Comparison of ENCODE assay signal across 8 cellular contexts in the genomic region with DNA sequence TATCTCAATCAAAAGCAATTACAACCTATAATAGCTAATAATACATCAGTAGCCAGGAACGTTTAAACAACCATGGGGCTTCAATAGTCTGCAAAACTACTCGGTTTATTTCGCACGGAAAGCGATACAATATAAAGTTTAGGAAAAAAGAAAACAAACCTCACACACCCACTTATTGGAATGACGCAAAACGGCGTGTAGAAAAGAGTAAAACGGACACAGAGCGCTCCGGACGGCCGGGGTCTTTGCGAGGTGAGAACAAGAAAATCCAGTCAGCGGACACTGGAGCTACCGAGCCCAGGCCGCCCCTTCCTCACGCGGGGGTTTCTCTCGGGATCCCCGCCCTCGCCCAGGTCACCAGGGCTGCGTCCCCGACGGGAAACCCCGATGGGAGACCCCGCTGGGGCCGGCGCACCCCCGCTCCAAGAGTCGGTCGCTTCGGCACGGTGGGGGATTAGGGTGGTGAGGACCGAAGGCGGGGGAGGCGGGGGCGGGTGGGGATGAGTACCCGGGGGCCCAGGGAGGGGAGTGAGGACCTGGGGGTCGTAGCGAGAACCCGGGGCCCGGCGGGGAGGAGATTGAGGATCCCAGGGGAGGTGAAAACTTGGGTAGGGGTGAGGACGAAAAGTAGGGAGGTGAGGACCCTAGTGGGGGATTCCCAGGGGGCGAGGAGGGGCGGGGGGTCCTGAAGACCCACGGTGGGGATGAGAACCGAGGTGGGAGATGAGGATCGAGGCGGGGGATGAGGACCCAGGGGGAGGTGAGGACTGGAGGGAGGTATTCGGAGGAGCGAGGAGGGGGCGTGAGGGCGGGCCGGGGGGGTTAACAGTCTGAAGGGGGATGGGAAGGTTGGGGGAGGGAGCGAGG. TPM values are rescaled to one million over a fixed set of nuclear protein-coding genes. Genes with fewer than 3 reads are reported as not detected.
A peak's percentile ranks its signal among the peaks of the same experiment; 100 is the strongest.
DNase-seq lines count a peak whose midpoint lies in the region; ATAC-seq and TF ChIP-seq lines count a peak whose summit lies in the region.

No MANE protein-coding gene starts in this region.

- H3K27me3 Mint-ChIP-seq in activated naive CD4-positive, alpha-beta T cell treated with anti-CD3 and anti-CD28 coated beads, Interleukin-2, amount 50 U/mL, for 24 hours: no peaks in the 10 kb centered on the region
- H3K27me3 Mint-ChIP-seq in brain: peaks cover 3% of the 10 kb centered on the region

- intact Hi-C loops in vagina (cut with DNase I): no loop called here

- peak overlapping the region; percentile 98 for H3K4me3 ChIP-seq in lung
- peak overlapping the region; percentile 70 to 95 for H3K4me3 ChIP-seq in vagina

- no peaks in the 10 kb centered on the region for H3K9me3 Mint-ChIP-seq in activated naive CD4-positive, alpha-beta T cell treated with anti-CD3 and anti-CD28 coated beads, Interleukin-2, amount 50 U/mL, for 24 hours
- H3K9me3 Mint-ChIP-seq in brain: peaks cover 0 to 5% (median 1%) of the 10 kb centered on the region in 5 experiments

- H3K36me3 ChIP-seq in lung (ENCODE audit: control insufficient read depth in 2 of 2, insufficient read depth in 2 of 2, low read length in 2 of 2) (peaks cover 0 to 10% of the 10 kb centered on the region in 2 donors), vagina (peaks cover 0 to 16% of the 10 kb centered on the region in 2 donors)

- TF ChIP-seq POLR2A in vagina (IDR thresholded peaks at IDR 0.05): no peak

- peak overlapping the region; percentile 91 for H3K4me3 Mint-ChIP-seq in activated naive CD4-positive, alpha-beta T cell treated with anti-CD3 and anti-CD28 coated beads, Interleukin-2, amount 50 U/mL, for 24 hours
- H3K4me3 Mint-ChIP-seq in brain: peak overlapping the region; percentile 95 to 100 (median 97)

- H3K27ac ChIP-seq in lung (ENCODE audit: low read depth in 1 of 2, low read length in 1 of 2) (no peak overlapping the region), vagina (peak overlapping the region; percentile 98)

- WGBS in lung, 2 donors: 1 to 2% methylated on average over 51 to 57 of the region's 57 CpGs

- no peaks in the 10 kb centered on the region for H3K9me3 ChIP-seq in lung (ENCODE audit: control insufficient read depth in 2 of 2, insufficient read depth in 1 of 2, low read length in 1 of 2)
- no peaks in the 10 kb centered on the region for H3K9me3 ChIP-seq in vagina

- H3K4me1 ChIP-seq in lung (ENCODE audit: control insufficient read depth in 2 of 2, insufficient read depth in 2 of 2, low read length in 2 of 2): peaks cover 5 to 6% of the 10 kb centered on the region in 2 donors
- H3K4me1 ChIP-seq in vagina: peaks cover 33% of the 10 kb centered on the region

- no peak for TF ChIP-seq CTCF in brain (conservative IDR thresholded peaks at IDR 0.05)
- no peak for TF ChIP-seq CTCF in lung (IDR thresholded peaks at IDR 0.05; ENCODE audit: control extremely low read depth, extremely low read depth)
- no peak for TF ChIP-seq CTCF in vagina (IDR thresholded peaks at IDR 0.05)

- peak overlapping the region; percentile 95 for H3K27ac Mint-ChIP-seq in activated naive CD4-positive, alpha-beta T cell treated with anti-CD3 and anti-CD28 coated beads, Interleukin-2, amount 50 U/mL, for 24 hours
- peak overlapping the region; percentile 91 to 97 (median 94) for H3K27ac Mint-ChIP-seq in brain

- no peak for DNase-seq in activated naive CD4-positive, alpha-beta T cell treated with Interleukin-2 at 50 U/mL for 16 hours
- DNase-seq in lung (ENCODE audit: low spot score): no peak
- DNase-seq in vagina (ENCODE audit: extremely low spot score in 2 of 2): no peak
- DNase-seq in glomerular visceral epithelial cell (ENCODE audit: extremely low spot score): no peak
- DNase-seq in NCI-H748 treated with DMSO at 0.1 percent for 48 hours (lab: John Stamatoyannopoulos, UW): no peak
- no peak for DNase-seq in KG1 (lab: John Stamatoyannopoulos, UW)

- peaks cover 38% of the 10 kb centered on the region for H3K4me1 Mint-ChIP-seq in activated naive CD4-positive, alpha-beta T cell treated with anti-CD3 and anti-CD28 coated beads, Interleukin-2, amount 50 U/mL, for 24 hours
- H3K4me1 Mint-ChIP-seq in brain: peaks cover 37% of the 10 kb centered on the region

- H3K27me3 ChIP-seq in lung (ENCODE audit: control insufficient read depth, insufficient read depth) (no peaks in the 10 kb centered on the region), vagina (no peaks in the 10 kb centered on the region)

- H3K36me3 Mint-ChIP-seq in activated naive CD4-positive, alpha-beta T cell treated with anti-CD3 and anti-CD28 coated beads, Interleukin-2, amount 50 U/mL, for 24 hours: peaks cover 5% of the 10 kb centered on the region
- H3K36me3 Mint-ChIP-seq in brain: peaks cover 45% of the 10 kb centered on the region

- no peak for ATAC-seq in lung (ENCODE audit: insufficient read depth, low FRiP score)

RNA-seq across cellular contexts. Expression of a gene that starts 0.7 kb away (rescaled TPM):
- polyA plus RNA-seq in brain (ENCODE audit: insufficient read depth, low read depth, low replicate concordance) (57.1 TPM), lung (10 to 100 TPM; 17.8 to 18.2 TPM)
- total RNA-seq in lung (10 to 100 TPM; 31.3 to 33.6 TPM), vagina (19.6 TPM)

RNA-seq across cellular contexts. Expression of a gene that starts 51.1 kb away (rescaled TPM):
- 36.3 TPM for polyA plus RNA-seq in brain (ENCODE audit: insufficient read depth, low read depth, low replicate concordance)
- total RNA-seq in lung: under 1 TPM; 0.28 to 0.46 TPM
- under 1 TPM; 0.05 to 0.06 TPM for polyA plus RNA-seq in lung
- 1.7 TPM for total RNA-seq in vagina
